Comparison of ENCODE assay signal across 2 cellular contexts in genomic region chr1:6802893-6803292, GRCh38.
TF ChIP-seq lines count a peak whose summit lies in the region.

No MANE protein-coding gene starts in this region.

TF ChIP-seq in A549, 52 proteins besides CTCF, POLR2A, EP300 and RAD21:
- TF ChIP-seq RARB (CRISPR knock-in tag; IDR thresholded peaks at IDR 0.05) (no peak), ESRRA (IDR thresholded peaks at IDR 0.05; ENCODE audit: borderline replicate concordance, low read length) (no peak), JUNB (IDR thresholded peaks at IDR 0.05) (no peak), KDM1A (IDR thresholded peaks at IDR 0.05; ENCODE audit: low read depth) (no peak), E2F6 (IDR thresholded peaks at IDR 0.05; ENCODE audit: borderline replicate concordance, low read depth) (no peak)
TF ChIP-seq in A549: peak in this region for 0.

TF ChIP-seq in GM23338, 12 proteins besides CTCF, POLR2A, EP300 and RAD21:
- TF ChIP-seq REST (IDR thresholded peaks at IDR 0.05; ENCODE audit: unreplicated experiment) (no peak), ZNF114 (CRISPR knock-in tag; IDR thresholded peaks at IDR 0.05) (no peak), ZNF331 (CRISPR knock-in tag; IDR thresholded peaks at IDR 0.05; ENCODE audit: low read depth) (no peak), ZNF462 (CRISPR knock-in tag; IDR thresholded peaks at IDR 0.05) (no peak), JUNB (IDR thresholded peaks at IDR 0.05; ENCODE audit: unreplicated experiment) (no peak), NANOG (IDR thresholded peaks at IDR 0.05; ENCODE audit: borderline replicate concordance) (no peak), CREB1 (CRISPR knock-in tag; IDR thresholded peaks at IDR 0.05; ENCODE audit: low read depth) (no peak), EZH2phosphoT487 (IDR thresholded peaks at IDR 0.05; ENCODE audit: unreplicated experiment) (no peak), STAT1 (IDR thresholded peaks at IDR 0.05; ENCODE audit: unreplicated experiment) (no peak), EZH2 (IDR thresholded peaks at IDR 0.05; ENCODE audit: low read depth, unreplicated experiment) (no peak), POLR2AphosphoS5 (IDR thresholded peaks at IDR 0.05; ENCODE audit: low read depth) (no peak)
- TF ChIP-seq, protein P1, sequence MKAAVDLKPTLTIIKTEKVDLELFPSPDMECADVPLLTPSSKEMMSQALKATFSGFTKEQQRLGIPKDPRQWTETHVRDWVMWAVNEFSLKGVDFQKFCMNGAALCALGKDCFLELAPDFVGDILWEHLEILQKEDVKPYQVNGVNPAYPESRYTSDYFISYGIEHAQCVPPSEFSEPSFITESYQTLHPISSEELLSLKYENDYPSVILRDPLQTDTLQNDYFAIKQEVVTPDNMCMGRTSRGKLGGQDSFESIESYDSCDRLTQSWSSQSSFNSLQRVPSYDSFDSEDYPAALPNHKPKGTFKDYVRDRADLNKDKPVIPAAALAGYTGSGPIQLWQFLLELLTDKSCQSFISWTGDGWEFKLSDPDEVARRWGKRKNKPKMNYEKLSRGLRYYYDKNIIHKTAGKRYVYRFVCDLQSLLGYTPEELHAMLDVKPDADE (IDR thresholded peaks at IDR 0.05) = no peak
TF ChIP-seq in GM23338: peak in this region for 0.
